Comparison of ENCODE assay signal across 2 cellular contexts in the genomic region with DNA sequence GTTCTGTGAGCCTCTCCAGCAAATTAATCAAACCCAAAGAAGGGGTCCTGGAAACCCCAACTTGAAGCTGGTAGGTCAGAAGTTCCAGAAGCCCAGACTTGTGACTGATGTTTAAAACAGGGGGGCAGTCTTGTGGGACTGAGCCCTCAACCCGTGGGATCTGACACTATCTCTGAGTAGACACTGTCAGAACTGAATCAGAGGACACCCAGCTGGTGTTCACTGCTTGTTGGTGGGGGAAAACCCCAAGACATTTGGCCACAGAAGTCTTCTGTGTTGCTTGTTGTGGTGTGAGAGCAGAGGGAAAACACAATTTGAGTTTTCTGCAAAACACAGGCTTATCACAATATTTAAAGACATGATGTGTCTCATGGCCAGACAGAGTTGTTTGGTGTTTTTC.
TF ChIP-seq lines count a peak whose summit lies in the region.

No MANE protein-coding gene starts in this region.

TF ChIP-seq in GM23338, 12 proteins besides CTCF, POLR2A, EP300 and RAD21 (continued from another document):
- TF ChIP-seq, protein P1, sequence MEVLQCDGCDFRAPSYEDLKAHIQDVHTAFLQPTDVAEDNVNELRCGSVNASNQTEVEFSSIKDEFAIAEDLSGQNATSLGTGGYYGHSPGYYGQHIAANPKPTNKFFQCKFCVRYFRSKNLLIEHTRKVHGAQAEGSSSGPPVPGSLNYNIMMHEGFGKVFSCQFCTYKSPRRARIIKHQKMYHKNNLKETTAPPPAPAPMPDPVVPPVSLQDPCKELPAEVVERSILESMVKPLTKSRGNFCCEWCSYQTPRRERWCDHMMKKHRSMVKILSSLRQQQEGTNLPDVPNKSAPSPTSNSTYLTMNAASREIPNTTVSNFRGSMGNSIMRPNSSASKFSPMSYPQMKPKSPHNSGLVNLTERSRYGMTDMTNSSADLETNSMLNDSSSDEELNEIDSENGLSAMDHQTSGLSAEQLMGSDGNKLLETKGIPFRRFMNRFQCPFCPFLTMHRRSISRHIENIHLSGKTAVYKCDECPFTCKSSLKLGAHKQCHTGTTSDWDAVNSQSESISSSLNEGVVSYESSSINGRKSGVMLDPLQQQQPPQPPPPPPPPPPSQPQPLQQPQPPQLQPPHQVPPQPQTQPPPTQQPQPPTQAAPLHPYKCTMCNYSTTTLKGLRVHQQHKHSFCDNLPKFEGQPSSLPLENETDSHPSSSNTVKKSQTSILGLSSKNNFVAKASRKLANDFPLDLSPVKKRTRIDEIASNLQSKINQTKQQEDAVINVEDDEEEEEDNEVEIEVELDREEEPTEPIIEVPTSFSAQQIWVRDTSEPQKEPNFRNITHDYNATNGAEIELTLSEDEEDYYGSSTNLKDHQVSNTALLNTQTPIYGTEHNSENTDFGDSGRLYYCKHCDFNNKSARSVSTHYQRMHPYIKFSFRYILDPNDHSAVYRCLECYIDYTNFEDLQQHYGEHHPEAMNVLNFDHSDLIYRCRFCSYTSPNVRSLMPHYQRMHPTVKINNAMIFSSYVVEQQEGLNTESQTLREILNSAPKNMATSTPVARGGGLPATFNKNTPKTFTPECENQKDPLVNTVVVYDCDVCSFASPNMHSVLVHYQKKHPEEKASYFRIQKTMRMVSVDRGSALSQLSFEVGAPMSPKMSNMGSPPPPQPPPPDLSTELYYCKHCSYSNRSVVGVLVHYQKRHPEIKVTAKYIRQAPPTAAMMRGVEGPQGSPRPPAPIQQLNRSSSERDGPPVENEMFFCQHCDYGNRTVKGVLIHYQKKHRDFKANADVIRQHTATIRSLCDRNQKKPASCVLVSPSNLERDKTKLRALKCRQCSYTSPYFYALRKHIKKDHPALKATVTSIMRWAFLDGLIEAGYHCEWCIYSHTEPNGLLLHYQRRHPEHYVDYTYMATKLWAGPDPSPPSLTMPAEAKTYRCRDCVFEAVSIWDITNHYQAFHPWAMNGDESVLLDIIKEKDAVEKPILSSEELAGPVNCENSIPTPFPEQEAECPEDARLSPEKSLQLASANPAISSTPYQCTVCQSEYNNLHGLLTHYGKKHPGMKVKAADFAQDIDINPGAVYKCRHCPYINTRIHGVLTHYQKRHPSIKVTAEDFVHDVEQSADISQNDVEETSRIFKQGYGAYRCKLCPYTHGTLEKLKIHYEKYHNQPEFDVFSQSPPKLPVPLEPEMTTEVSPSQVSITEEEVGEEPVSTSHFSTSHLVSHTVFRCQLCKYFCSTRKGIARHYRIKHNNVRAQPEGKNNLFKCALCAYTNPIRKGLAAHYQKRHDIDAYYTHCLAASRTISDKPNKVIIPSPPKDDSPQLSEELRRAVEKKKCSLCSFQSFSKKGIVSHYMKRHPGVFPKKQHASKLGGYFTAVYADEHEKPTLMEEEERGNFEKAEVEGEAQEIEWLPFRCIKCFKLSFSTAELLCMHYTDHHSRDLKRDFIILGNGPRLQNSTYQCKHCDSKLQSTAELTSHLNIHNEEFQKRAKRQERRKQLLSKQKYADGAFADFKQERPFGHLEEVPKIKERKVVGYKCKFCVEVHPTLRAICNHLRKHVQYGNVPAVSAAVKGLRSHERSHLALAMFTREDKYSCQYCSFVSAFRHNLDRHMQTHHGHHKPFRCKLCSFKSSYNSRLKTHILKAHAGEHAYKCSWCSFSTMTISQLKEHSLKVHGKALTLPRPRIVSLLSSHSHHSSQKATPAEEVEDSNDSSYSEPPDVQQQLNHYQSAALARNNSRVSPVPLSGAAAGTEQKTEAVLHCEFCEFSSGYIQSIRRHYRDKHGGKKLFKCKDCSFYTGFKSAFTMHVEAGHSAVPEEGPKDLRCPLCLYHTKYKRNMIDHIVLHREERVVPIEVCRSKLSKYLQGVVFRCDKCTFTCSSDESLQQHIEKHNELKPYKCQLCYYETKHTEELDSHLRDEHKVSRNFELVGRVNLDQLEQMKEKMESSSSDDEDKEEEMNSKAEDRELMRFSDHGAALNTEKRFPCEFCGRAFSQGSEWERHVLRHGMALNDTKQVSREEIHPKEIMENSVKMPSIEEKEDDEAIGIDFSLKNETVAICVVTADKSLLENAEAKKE (CRISPR knock-in tag; IDR thresholded peaks at IDR 0.05), result no peak
- no peak for TF ChIP-seq ETS1 (IDR thresholded peaks at IDR 0.05)
- TF ChIP-seq, protein P2, sequence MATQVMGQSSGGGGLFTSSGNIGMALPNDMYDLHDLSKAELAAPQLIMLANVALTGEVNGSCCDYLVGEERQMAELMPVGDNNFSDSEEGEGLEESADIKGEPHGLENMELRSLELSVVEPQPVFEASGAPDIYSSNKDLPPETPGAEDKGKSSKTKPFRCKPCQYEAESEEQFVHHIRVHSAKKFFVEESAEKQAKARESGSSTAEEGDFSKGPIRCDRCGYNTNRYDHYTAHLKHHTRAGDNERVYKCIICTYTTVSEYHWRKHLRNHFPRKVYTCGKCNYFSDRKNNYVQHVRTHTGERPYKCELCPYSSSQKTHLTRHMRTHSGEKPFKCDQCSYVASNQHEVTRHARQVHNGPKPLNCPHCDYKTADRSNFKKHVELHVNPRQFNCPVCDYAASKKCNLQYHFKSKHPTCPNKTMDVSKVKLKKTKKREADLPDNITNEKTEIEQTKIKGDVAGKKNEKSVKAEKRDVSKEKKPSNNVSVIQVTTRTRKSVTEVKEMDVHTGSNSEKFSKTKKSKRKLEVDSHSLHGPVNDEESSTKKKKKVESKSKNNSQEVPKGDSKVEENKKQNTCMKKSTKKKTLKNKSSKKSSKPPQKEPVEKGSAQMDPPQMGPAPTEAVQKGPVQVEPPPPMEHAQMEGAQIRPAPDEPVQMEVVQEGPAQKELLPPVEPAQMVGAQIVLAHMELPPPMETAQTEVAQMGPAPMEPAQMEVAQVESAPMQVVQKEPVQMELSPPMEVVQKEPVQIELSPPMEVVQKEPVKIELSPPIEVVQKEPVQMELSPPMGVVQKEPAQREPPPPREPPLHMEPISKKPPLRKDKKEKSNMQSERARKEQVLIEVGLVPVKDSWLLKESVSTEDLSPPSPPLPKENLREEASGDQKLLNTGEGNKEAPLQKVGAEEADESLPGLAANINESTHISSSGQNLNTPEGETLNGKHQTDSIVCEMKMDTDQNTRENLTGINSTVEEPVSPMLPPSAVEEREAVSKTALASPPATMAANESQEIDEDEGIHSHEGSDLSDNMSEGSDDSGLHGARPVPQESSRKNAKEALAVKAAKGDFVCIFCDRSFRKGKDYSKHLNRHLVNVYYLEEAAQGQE (IDR thresholded peaks at IDR 0.05; ENCODE audit: unreplicated experiment), result no peak
- TF ChIP-seq STAT1 (IDR thresholded peaks at IDR 0.05; ENCODE audit: unreplicated experiment), result no peak
- no peak for TF ChIP-seq JUNB (IDR thresholded peaks at IDR 0.05; ENCODE audit: unreplicated experiment)
- no peak for TF ChIP-seq NANOG (IDR thresholded peaks at IDR 0.05; ENCODE audit: borderline replicate concordance)
- TF ChIP-seq EZH2phosphoT487 (IDR thresholded peaks at IDR 0.05; ENCODE audit: unreplicated experiment), result no peak
- TF ChIP-seq ZNF331 (CRISPR knock-in tag; IDR thresholded peaks at IDR 0.05; ENCODE audit: low read depth), result no peak
- no peak for TF ChIP-seq CREB1 (CRISPR knock-in tag; IDR thresholded peaks at IDR 0.05; ENCODE audit: low read depth)

TF ChIP-seq in SK-N-SH treated with all-trans-retinoic acid at 6 μM for 48 hours, 23 proteins besides CTCF, POLR2A, EP300 and RAD21 (continued from another document):
- TF ChIP-seq, protein P3, sequence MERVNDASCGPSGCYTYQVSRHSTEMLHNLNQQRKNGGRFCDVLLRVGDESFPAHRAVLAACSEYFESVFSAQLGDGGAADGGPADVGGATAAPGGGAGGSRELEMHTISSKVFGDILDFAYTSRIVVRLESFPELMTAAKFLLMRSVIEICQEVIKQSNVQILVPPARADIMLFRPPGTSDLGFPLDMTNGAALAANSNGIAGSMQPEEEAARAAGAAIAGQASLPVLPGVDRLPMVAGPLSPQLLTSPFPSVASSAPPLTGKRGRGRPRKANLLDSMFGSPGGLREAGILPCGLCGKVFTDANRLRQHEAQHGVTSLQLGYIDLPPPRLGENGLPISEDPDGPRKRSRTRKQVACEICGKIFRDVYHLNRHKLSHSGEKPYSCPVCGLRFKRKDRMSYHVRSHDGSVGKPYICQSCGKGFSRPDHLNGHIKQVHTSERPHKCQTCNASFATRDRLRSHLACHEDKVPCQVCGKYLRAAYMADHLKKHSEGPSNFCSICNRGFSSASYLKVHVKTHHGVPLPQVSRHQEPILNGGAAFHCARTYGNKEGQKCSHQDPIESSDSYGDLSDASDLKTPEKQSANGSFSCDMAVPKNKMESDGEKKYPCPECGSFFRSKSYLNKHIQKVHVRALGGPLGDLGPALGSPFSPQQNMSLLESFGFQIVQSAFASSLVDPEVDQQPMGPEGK (CRISPR knock-in tag; IDR thresholded peaks at IDR 0.05; ENCODE audit: borderline replicate concordance), result no peak
- TF ChIP-seq ZNF8 (CRISPR knock-in tag; IDR thresholded peaks at IDR 0.05) (no peak), OSR1 (CRISPR knock-in tag; IDR thresholded peaks at IDR 0.05) (no peak), PPARA (CRISPR knock-in tag; IDR thresholded peaks at IDR 0.05; ENCODE audit: borderline replicate concordance) (no peak), ESRRG (CRISPR knock-in tag; IDR thresholded peaks at IDR 0.05) (no peak), ZC3H10 (CRISPR knock-in tag; IDR thresholded peaks at IDR 0.05) (no peak), ZNF565 (CRISPR knock-in tag; conservative IDR thresholded peaks at IDR 0.05; ENCODE audit: low read depth) (no peak), ZFP3 (CRISPR knock-in tag; IDR thresholded peaks at IDR 0.05) (no peak), ZFP30 (CRISPR knock-in tag; IDR thresholded peaks at IDR 0.05) (no peak), ARNTL (CRISPR knock-in tag; IDR thresholded peaks at IDR 0.05; ENCODE audit: borderline replicate concordance, low read depth) (no peak), RARB (CRISPR knock-in tag; IDR thresholded peaks at IDR 0.05) (no peak), ZNF70 (CRISPR knock-in tag; IDR thresholded peaks at IDR 0.05) (no peak), TOX (CRISPR knock-in tag; IDR thresholded peaks at IDR 0.05; ENCODE audit: borderline replicate concordance) (no peak)
